7 cellular contexts compared by ENCODE assay signal in genomic region chr19:9785367-9786331, GRCh38. TPM values are rescaled to one million over a fixed set of nuclear protein-coding genes. Genes with fewer than 3 reads are reported as not detected.
DNase-seq lines count a peak whose midpoint lies in the region; ATAC-seq and TF ChIP-seq lines count a peak whose summit lies in the region.

No MANE protein-coding gene starts in this region.

- H3K27ac ChIP-seq in smooth muscle cell (ENCODE audit: low read depth) = peak overlapping the region; percentile 80

- H4K20me1 ChIP-seq in smooth muscle cell (ENCODE audit: low read depth) = no peaks in the 10 kb centered on the region

- peaks cover 23% of the 10 kb centered on the region for H3K4me1 ChIP-seq in smooth muscle cell (ENCODE audit: low read depth)

- H3K4me3 ChIP-seq in cardiac fibroblast (replicated peaks in 1 of 2; ENCODE audit: low read depth in 2 of 2, low read length in 2 of 2) (peak overlapping the region; percentile 86 to 88), smooth muscle cell (peak overlapping the region; percentile 68)

- H3K9me3 Mint-ChIP-seq in WTC11 = no peaks in the 10 kb centered on the region

- POLR2A ChIA-PET in WTC11 (lab: Charles Lee) = no interaction called here

- H3K27me3 Mint-ChIP-seq in WTC11 (ENCODE audit: low read depth) = no peaks in the 10 kb centered on the region; the same call in 1 of the 2 replicates

- 1% methylated on average over 43 of the region's 74 CpGs for WGBS in smooth muscle cell (ENCODE audit: low lambda C conversion rate)

- no peaks in the 10 kb centered on the region for H3K9me3 ChIP-seq in smooth muscle cell (replicated peaks; ENCODE audit: low read depth)

- peak overlapping the region; percentile 97 for H3K4me3 Mint-ChIP-seq in WTC11

- H3K27ac Mint-ChIP-seq in WTC11 = peak overlapping the region; percentile 99

- TF ChIP-seq CTCF in WTC11 (IDR thresholded peaks at IDR 0.05) (no peak), cardiac fibroblast (IDR thresholded peaks at IDR 0.05; ENCODE audit: low read depth, low read length) (no peak), smooth muscle cell (IDR thresholded peaks at IDR 0.05; ENCODE audit: borderline replicate concordance, insufficient read depth, poor library complexity, severe bottlenecking) (no peak)

- peak; percentile 58 for ATAC-seq in GM18519 (IDR thresholded peaks at IDR 0.05; ENCODE audit: low FRiP score, unreplicated experiment)
- ATAC-seq in HG03045 (IDR thresholded peaks at IDR 0.05; ENCODE audit: unreplicated experiment) = peak; percentile 70
- peak; percentile 86 for ATAC-seq in WTC11

- CTCF ChIA-PET in WTC11 (lab: Charles Lee) = no interaction called here

- peaks cover 44% of the 10 kb centered on the region for H3K4me1 Mint-ChIP-seq in WTC11

- H3F3A ChIP-seq in smooth muscle cell (ENCODE audit: low read depth) = peaks cover 51% of the 10 kb centered on the region

- peak overlapping the region; percentile 47 for H2AFZ ChIP-seq in smooth muscle cell (ENCODE audit: low read depth)

- H3K79me2 ChIP-seq in smooth muscle cell (ENCODE audit: low read depth) = peaks cover 29% of the 10 kb centered on the region

- H3K36me3 Mint-ChIP-seq in WTC11 = no peaks in the 10 kb centered on the region

- peak overlapping the region; percentile 82 for H3K4me2 ChIP-seq in smooth muscle cell

- DNase-seq in NCI-H2171 treated with DMSO at 0.1 percent for 48 hours (lab: John Stamatoyannopoulos, UW) = peak; percentile 86
- DNase-seq in WTC11 (ENCODE audit: low spot score) = peak; percentile 99
- peak; percentile 94 to 98 for DNase-seq in cardiac fibroblast (ENCODE audit: low read depth in 2 of 2)
- peak; percentile 92 for DNase-seq in iPS-NIHi7 (ENCODE audit: extremely low spot score)
- DNase-seq in smooth muscle cell (lab: John Stamatoyannopoulos, UW; ENCODE audit: unreplicated experiment) = peak; percentile 96

- no peaks in the 10 kb centered on the region for H3K27me3 ChIP-seq in smooth muscle cell (ENCODE audit: low read depth)

- H3K9ac ChIP-seq in smooth muscle cell (ENCODE audit: low read depth) = peak overlapping the region; percentile 46

- no peaks in the 10 kb centered on the region for H3K36me3 ChIP-seq in smooth muscle cell (ENCODE audit: low read depth)

TF ChIP-seq in WTC11, 78 proteins besides CTCF, POLR2A, EP300 and RAD21 (continues in another document):
- TF ChIP-seq TEAD4 (CRISPR knock-in tag; IDR thresholded peaks at IDR 0.05) = peak; percentile 21; the same call in 1 of the 2 replicates
- peak; percentile 67; the same call in 1 of the 2 replicates for TF ChIP-seq CREM (CRISPR knock-in tag; IDR thresholded peaks at IDR 0.05)
- no peak for TF ChIP-seq NFYB (CRISPR knock-in tag; conservative IDR thresholded peaks at IDR 0.05; ENCODE audit: low read depth)
- TF ChIP-seq STAT6 (CRISPR knock-in tag; conservative IDR thresholded peaks at IDR 0.05; ENCODE audit: low read depth) = no peak
- no peak for TF ChIP-seq JUN (CRISPR knock-in tag; IDR thresholded peaks at IDR 0.05)
- TF ChIP-seq ZNF281 (CRISPR knock-in tag; IDR thresholded peaks at IDR 0.05) = peak; percentile 57; the same call in 1 of the 2 replicates
- 0 out of 2 replicates have a peak, but pooled peaks have one; percentile 18 for TF ChIP-seq NFE2L1 (CRISPR knock-in tag; IDR thresholded peaks at IDR 0.05)
- TF ChIP-seq, protein P1, sequence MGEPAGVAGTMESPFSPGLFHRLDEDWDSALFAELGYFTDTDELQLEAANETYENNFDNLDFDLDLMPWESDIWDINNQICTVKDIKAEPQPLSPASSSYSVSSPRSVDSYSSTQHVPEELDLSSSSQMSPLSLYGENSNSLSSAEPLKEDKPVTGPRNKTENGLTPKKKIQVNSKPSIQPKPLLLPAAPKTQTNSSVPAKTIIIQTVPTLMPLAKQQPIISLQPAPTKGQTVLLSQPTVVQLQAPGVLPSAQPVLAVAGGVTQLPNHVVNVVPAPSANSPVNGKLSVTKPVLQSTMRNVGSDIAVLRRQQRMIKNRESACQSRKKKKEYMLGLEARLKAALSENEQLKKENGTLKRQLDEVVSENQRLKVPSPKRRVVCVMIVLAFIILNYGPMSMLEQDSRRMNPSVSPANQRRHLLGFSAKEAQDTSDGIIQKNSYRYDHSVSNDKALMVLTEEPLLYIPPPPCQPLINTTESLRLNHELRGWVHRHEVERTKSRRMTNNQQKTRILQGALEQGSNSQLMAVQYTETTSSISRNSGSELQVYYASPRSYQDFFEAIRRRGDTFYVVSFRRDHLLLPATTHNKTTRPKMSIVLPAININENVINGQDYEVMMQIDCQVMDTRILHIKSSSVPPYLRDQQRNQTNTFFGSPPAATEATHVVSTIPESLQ (CRISPR knock-in tag; IDR thresholded peaks at IDR 0.05) = no peak
- peak; percentile 40; the same call in 1 of the 2 replicates for TF ChIP-seq USF1 (CRISPR knock-in tag; IDR thresholded peaks at IDR 0.05)

RNA-seq across cellular contexts. Expression of gene ZNF846, which starts 17.1 kb away (rescaled TPM):
- total RNA-seq in WTC11 (2021) (11.2 to 12.2 TPM (median 11.6 TPM) in 3 replicates), smooth muscle cell (12.3 and 48.6 TPM in 2 replicates)
- polyA plus RNA-seq in smooth muscle cell = 17.6 and 19.7 TPM in 2 replicates

RNA-seq across cellular contexts. Expression of gene FBXL12, which starts 33.2 kb away (rescaled TPM):
- total RNA-seq in WTC11 (2021) (34.2 to 37.6 TPM (median 35.7 TPM) in 3 replicates), smooth muscle cell (38.2 and 41.3 TPM in 2 replicates)
- polyA plus RNA-seq in smooth muscle cell = 62.5 and 73.5 TPM in 2 replicates

RNA-seq across cellular contexts. Expression of gene UBL5, which starts 42.1 kb away (rescaled TPM):
- total RNA-seq in WTC11 (2021) = 402 to 411 TPM (median 405 TPM) in 3 replicates
- 516 and 848 TPM in 2 replicates for total RNA-seq in smooth muscle cell
- polyA plus RNA-seq in smooth muscle cell = 574 and 631 TPM in 2 replicates

RNA-seq across cellular contexts. Expression of gene PIN1, which starts 49.5 kb away (rescaled TPM):
- total RNA-seq in WTC11 (2021) (107 to 111 TPM (median 110 TPM) in 3 replicates), smooth muscle cell (68.0 and 73.0 TPM in 2 replicates)
- polyA plus RNA-seq in smooth muscle cell = 127 and 149 TPM in 2 replicates

Comparison
In these comparisons a context has a peak if more than half of its experiments do, and no peak if none do; other contexts are left out.
1. Peak in every context shown above with its lines: DNase-seq, ATAC-seq, H3K4me3 ChIP-seq and H3K27ac ChIP-seq.